8 cellular contexts compared by ENCODE assay signal in the genomic region with DNA sequence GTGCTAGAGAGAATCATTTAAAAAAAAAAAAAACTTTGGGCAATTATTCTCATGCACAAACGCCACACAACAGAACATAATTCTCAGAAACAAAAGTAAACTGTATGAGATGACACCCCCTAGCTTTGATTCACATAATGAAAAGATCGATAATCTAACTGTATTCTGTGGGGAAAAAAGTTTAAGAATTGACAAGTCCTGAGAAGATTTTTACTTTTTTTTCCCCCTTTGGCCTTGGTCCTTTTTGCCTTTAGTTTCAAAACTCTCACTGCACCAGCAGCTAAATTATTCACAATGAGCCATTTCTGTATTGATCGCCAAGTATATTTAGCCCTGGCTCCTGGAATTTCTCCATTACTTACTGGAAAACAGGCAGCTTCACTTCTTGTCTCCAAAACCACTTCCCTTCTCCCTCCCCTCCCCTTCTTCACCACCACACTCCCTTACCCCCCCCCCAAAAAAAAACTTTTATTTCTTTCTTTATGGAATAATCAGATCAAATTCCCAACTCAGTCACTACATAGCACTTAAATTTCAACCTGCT. TPM values are rescaled to one million over a fixed set of nuclear protein-coding genes. Genes with fewer than 3 reads are reported as not detected.
DNase-seq lines count a peak whose midpoint lies in the region; ATAC-seq and TF ChIP-seq lines count a peak whose summit lies in the region.

No MANE protein-coding gene starts in this region.

- H3K27ac ChIP-seq in RWPE2 (ENCODE audit: poor library complexity, severe bottlenecking) (peak overlapping the region; percentile 84), esophagus squamous epithelium (peak overlapping the region in 3 of 4 donors; percentile 91 to 99 (median 98)), prostate gland (peak overlapping the region; percentile 85 to 96)

- H3K36me3 ChIP-seq in RWPE2 (ENCODE audit: low read depth) (peaks cover 15% of the 10 kb centered on the region), esophagus squamous epithelium (no peaks in the 10 kb centered on the region), prostate gland (no peaks in the 10 kb centered on the region)

- in situ Hi-C loops in ACHN (cut with HindIII; ENCODE audit: low pct_ligation_motif_present, low pct_unique_long_range_greater_than_20kb, low sequenced_read_pairs): no loop called here

- no peaks in the 10 kb centered on the region for H3K27me3 ChIP-seq in RWPE2 (ENCODE audit: insufficient read depth, poor library complexity, severe bottlenecking)
- no peaks in the 10 kb centered on the region for H3K27me3 ChIP-seq in esophagus squamous epithelium
- no peaks in the 10 kb centered on the region for H3K27me3 ChIP-seq in prostate gland (replicated peaks; ENCODE audit: insufficient read depth)

- TF ChIP-seq CTCF in RWPE2 (IDR thresholded peaks at IDR 0.05; ENCODE audit: poor library complexity, severe bottlenecking): peak; percentile 29
- peak in 4 of 6 experiments; percentile 6 to 38 (median 20) for TF ChIP-seq CTCF in esophagus squamous epithelium (IDR thresholded peaks at IDR 0.05)
- TF ChIP-seq CTCF in prostate gland (IDR thresholded peaks at IDR 0.05): peak in 2 of 4 experiments; percentile 37 to 41

- TF ChIP-seq POLR2A in esophagus squamous epithelium (IDR thresholded peaks at IDR 0.05) (no peak), prostate gland (IDR thresholded peaks at IDR 0.05) (no peak)

- DNase-seq in GM03348 (ENCODE audit: low spot score) (peak; percentile 14), RWPE2 (ENCODE audit: low spot score) (no peak), esophagus squamous epithelium (lab: John Stamatoyannopoulos, UW) (no peak), prostate gland (ENCODE audit: low spot score) (no peak), ACHN (no peak), NCI-H2081 treated with DMSO at 0.1 percent for 48 hours (lab: John Stamatoyannopoulos, UW) (no peak)

- 20 to 28% methylated on average over 3 of the region's 3 CpGs for WGBS in esophagus squamous epithelium, 2 donors
- 19% methylated on average over 3 of the region's 3 CpGs for WGBS in prostate gland

- H3K4me1 ChIP-seq in RWPE2 (ENCODE audit: insufficient read depth, poor library complexity, severe bottlenecking) (peaks cover 33% of the 10 kb centered on the region), esophagus squamous epithelium (peaks cover 0 to 75% (median 17%) of the 10 kb centered on the region in 3 donors), prostate gland (replicated peaks) (peaks cover 4% of the 10 kb centered on the region)

- no peaks in the 10 kb centered on the region for H3K9me3 ChIP-seq in RWPE2 (ENCODE audit: severe bottlenecking)
- no peaks in the 10 kb centered on the region for H3K9me3 ChIP-seq in esophagus squamous epithelium
- no peaks in the 10 kb centered on the region for H3K9me3 ChIP-seq in prostate gland

- intact Hi-C loops in esophagus squamous epithelium (cut with DNase I) (no loop called here), prostate gland (cut with DNase I) (no loop called here)

- ATAC-seq in RWPE2 (ENCODE audit: low read depth) (no peak), HG03025 (IDR thresholded peaks at IDR 0.05; ENCODE audit: low FRiP score, unreplicated experiment) (no peak), GM19452 (IDR thresholded peaks at IDR 0.05; ENCODE audit: unreplicated experiment) (no peak)

- H3K4me3 ChIP-seq in RWPE2 (ENCODE audit: severe bottlenecking): peak overlapping the region; percentile 84
- H3K4me3 ChIP-seq in esophagus squamous epithelium: peak overlapping the region; percentile 38 to 99 (median 90)
- peak overlapping the region; percentile 80 to 85 for H3K4me3 ChIP-seq in prostate gland

RNA-seq across cellular contexts. Expression of a gene that starts 2.0 kb away (rescaled TPM):
- total RNA-seq in esophagus squamous epithelium: 10 to 100 TPM; 44.1 to 96.1 (median 78.6) TPM
- 10 to 100 TPM; 24.4 to 27.8 TPM for total RNA-seq in prostate gland
